1 cellular context compared by ENCODE assay signal in the genomic region with DNA sequence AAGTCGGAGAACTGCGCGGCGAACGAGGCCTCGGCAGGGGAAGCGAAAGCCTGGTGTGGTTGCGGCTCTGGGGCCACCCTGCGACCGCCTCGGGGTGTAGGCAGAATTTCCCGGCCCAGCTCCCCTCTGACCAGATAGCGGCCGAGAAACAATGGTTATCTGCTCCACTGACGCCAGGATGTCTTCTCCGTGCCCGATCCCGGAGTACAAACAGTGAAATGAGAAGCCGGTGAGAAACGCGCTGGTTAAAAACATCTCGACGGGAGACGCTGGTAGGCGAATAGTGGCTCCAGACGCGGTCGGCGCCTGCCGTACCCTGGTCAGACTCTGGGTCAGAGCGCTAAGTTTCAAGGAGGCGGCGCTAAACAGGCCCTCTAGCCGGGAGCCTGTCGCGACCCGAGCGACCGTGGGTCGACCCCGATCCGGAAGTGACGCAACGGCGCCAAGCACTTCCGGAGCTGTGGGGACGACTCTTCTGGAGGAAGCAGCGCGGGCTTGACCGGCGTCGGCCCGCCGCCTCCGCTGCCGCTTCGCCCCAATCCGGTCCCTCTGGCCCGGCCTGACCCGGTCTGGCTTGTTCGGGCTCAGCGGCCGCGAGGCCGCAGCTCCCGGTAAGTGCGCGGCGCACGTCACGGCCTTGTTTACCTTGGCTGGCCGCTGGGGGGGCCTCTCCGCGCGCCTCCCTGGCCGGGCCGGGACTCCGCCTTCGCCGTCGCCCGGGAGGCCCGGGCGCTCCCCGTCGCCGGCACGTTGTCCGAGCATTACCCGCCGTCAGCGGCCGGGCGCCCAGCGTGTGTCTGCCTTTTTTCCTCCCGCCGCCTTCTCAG.
TF ChIP-seq lines count a peak whose summit lies in the region.

TSS of gene ARIH2 (plus strand) at position 455 of the 827 bp plus-strand sequence. CDS start 8,717 bp downstream, outside the sequence.

TF ChIP-seq in HepG2, 621 proteins besides CTCF, POLR2A, EP300 and RAD21 (continued from another document and continues in another):
- TF ChIP-seq IRF2 (CRISPR knock-in tag; IDR thresholded peaks at IDR 0.05) (no peak), TBX2 (CRISPR knock-in tag; IDR thresholded peaks at IDR 0.05; ENCODE audit: borderline replicate concordance) (peak; percentile 75), RBAK (CRISPR knock-in tag; IDR thresholded peaks at IDR 0.05) (no peak), FOXK2 (IDR thresholded peaks at IDR 0.05) (no peak; the same call in 1 of the 2 replicates), YEATS4 (CRISPR knock-in tag; IDR thresholded peaks at IDR 0.05; ENCODE audit: borderline replicate concordance) (peak; percentile 51), ZNF772 (CRISPR knock-in tag; IDR thresholded peaks at IDR 0.05) (peak; percentile 41), IRF9 (CRISPR knock-in tag; IDR thresholded peaks at IDR 0.05; ENCODE audit: borderline replicate concordance) (0 out of 2 replicates have a peak, but pooled peaks have one; percentile 35), SMYD3 (CRISPR knock-in tag; IDR thresholded peaks at IDR 0.05) (0 out of 2 replicates have a peak, but pooled peaks have one; percentile 65), ZNF839 (CRISPR knock-in tag; IDR thresholded peaks at IDR 0.05; ENCODE audit: borderline replicate concordance) (no peak), THAP11 (CRISPR knock-in tag; IDR thresholded peaks at IDR 0.05) (peak; percentile 86), CREM (IDR thresholded peaks at IDR 0.05) (peak; percentile 85), CREM (CRISPR knock-in tag; IDR thresholded peaks at IDR 0.05) (0 out of 2 replicates have a peak, but pooled peaks have one; percentile 39), FOXC1 (CRISPR knock-in tag; IDR thresholded peaks at IDR 0.05; ENCODE audit: borderline replicate concordance) (peak; percentile 44), ZNF572 (CRISPR knock-in tag; IDR thresholded peaks at IDR 0.05) (no peak), GATA4 (IDR thresholded peaks at IDR 0.05; ENCODE audit: borderline replicate concordance, low read depth) (0 out of 2 replicates have a peak, but pooled peaks have one; percentile 27), ZNF326 (CRISPR knock-in tag; IDR thresholded peaks at IDR 0.05; ENCODE audit: borderline replicate concordance) (no peak), KDM5B (CRISPR knock-in tag; IDR thresholded peaks at IDR 0.05; ENCODE audit: borderline replicate concordance) (peak; percentile 50; the same call in 1 of the 2 replicates), MTF1 (CRISPR knock-in tag; IDR thresholded peaks at IDR 0.05) (0 out of 2 replicates have a peak, but pooled peaks have one; percentile 13), STAG1 (CRISPR knock-in tag; IDR thresholded peaks at IDR 0.05) (peak; percentile 42), KMT2A (CRISPR knock-in tag; IDR thresholded peaks at IDR 0.05) (peak; percentile 57; the same call in 1 of the 2 replicates), ZNF34 (CRISPR knock-in tag; IDR thresholded peaks at IDR 0.05; ENCODE audit: borderline replicate concordance) (0 out of 2 replicates have a peak, but pooled peaks have one; percentile 18), KLF6 (CRISPR knock-in tag; IDR thresholded peaks at IDR 0.05) (peak; percentile 72; the same call in 1 of the 2 replicates), ZFP90 (CRISPR knock-in tag; IDR thresholded peaks at IDR 0.05; ENCODE audit: borderline replicate concordance) (peak; percentile 79), GATAD2A (CRISPR knock-in tag; IDR thresholded peaks at IDR 0.05) (peak; percentile 49; the same call in 1 of the 2 replicates), ARID5B (CRISPR knock-in tag; IDR thresholded peaks at IDR 0.05) (peak; percentile 53), ZNF331 (CRISPR knock-in tag; IDR thresholded peaks at IDR 0.05) (peak; percentile 61), MXI1 (IDR thresholded peaks at IDR 0.05; ENCODE audit: borderline replicate concordance, low read depth, low read length) (peak; percentile 64; the same call in 1 of the 3 replicates), POLR2G (IDR thresholded peaks at IDR 0.05; ENCODE audit: low read depth, low read length) (peak; percentile 94), ZNF441 (CRISPR knock-in tag; IDR thresholded peaks at IDR 0.05; ENCODE audit: borderline replicate concordance) (0 out of 2 replicates have a peak, but pooled peaks have one; percentile 27), TRIM24 (CRISPR knock-in tag; IDR thresholded peaks at IDR 0.05) (no peak), ZBTB14 (CRISPR knock-in tag; IDR thresholded peaks at IDR 0.05) (peak; percentile 47; the same call in 1 of the 2 replicates), WIZ (CRISPR knock-in tag; IDR thresholded peaks at IDR 0.05) (peak; percentile 50; the same call in 1 of the 2 replicates), U2AF1 (optimal IDR thresholded peaks at IDR 0.05; ENCODE audit: low read depth, low read length) (no peak), ZBTB7B (CRISPR knock-in tag; IDR thresholded peaks at IDR 0.05) (no peak), NR1H2 (CRISPR knock-in tag; IDR thresholded peaks at IDR 0.05; ENCODE audit: borderline replicate concordance, low read depth) (no peak), NCOA1 (CRISPR knock-in tag; IDR thresholded peaks at IDR 0.05) (0 out of 2 replicates have a peak, but pooled peaks have one; percentile 27), HDAC2 (CRISPR knock-in tag; IDR thresholded peaks at IDR 0.05) (peak; percentile 77), KLF11 (CRISPR knock-in tag; IDR thresholded peaks at IDR 0.05) (peak; percentile 46; the same call in 1 of the 2 replicates), HCFC1 (IDR thresholded peaks at IDR 0.05; ENCODE audit: low read depth, low read length) (peak; percentile 48; the same call in 1 of the 2 replicates), NR2F1 (CRISPR knock-in tag; IDR thresholded peaks at IDR 0.05) (peak in 1 of 2 experiments; percentile 65; a peak in 1 of 4 replicates), ZNF768 (CRISPR knock-in tag; IDR thresholded peaks at IDR 0.05) (peak; percentile 6; the same call in 1 of the 2 replicates), SMAD9 (CRISPR knock-in tag; IDR thresholded peaks at IDR 0.05) (no peak)
- TF ChIP-seq, protein P1, sequence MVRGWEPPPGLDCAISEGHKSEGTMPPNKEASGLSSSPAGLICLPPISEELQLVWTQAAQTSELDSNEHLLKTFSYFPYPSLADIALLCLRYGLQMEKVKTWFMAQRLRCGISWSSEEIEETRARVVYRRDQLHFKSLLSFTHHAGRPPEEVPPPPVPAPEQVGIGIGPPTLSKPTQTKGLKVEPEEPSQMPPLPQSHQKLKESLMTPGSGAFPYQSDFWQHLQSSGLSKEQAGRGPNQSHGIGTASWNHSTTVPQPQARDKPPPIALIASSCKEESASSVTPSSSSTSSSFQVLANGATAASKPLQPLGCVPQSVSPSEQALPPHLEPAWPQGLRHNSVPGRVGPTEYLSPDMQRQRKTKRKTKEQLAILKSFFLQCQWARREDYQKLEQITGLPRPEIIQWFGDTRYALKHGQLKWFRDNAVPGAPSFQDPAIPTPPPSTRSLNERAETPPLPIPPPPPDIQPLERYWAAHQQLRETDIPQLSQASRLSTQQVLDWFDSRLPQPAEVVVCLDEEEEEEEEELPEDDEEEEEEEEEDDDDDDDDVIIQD (CRISPR knock-in tag; IDR thresholded peaks at IDR 0.05; ENCODE audit: low read depth) = no peak
- TF ChIP-seq, protein P2, sequence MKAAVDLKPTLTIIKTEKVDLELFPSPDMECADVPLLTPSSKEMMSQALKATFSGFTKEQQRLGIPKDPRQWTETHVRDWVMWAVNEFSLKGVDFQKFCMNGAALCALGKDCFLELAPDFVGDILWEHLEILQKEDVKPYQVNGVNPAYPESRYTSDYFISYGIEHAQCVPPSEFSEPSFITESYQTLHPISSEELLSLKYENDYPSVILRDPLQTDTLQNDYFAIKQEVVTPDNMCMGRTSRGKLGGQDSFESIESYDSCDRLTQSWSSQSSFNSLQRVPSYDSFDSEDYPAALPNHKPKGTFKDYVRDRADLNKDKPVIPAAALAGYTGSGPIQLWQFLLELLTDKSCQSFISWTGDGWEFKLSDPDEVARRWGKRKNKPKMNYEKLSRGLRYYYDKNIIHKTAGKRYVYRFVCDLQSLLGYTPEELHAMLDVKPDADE (CRISPR knock-in tag; IDR thresholded peaks at IDR 0.05) = no peak
- TF ChIP-seq, protein P3, sequence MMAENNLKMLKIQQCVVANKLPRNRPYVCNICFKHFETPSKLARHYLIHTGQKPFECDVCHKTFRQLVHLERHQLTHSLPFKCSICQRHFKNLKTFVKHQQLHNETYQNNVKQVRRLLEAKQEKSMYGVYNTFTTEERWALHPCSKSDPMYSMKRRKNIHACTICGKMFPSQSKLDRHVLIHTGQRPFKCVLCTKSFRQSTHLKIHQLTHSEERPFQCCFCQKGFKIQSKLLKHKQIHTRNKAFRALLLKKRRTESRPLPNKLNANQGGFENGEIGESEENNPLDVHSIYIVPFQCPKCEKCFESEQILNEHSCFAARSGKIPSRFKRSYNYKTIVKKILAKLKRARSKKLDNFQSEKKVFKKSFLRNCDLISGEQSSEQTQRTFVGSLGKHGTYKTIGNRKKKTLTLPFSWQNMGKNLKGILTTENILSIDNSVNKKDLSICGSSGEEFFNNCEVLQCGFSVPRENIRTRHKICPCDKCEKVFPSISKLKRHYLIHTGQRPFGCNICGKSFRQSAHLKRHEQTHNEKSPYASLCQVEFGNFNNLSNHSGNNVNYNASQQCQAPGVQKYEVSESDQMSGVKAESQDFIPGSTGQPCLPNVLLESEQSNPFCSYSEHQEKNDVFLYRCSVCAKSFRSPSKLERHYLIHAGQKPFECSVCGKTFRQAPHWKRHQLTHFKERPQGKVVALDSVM (CRISPR knock-in tag; IDR thresholded peaks at IDR 0.05) = peak; percentile 26; the same call in 1 of the 2 replicates
- TF ChIP-seq, protein P4, sequence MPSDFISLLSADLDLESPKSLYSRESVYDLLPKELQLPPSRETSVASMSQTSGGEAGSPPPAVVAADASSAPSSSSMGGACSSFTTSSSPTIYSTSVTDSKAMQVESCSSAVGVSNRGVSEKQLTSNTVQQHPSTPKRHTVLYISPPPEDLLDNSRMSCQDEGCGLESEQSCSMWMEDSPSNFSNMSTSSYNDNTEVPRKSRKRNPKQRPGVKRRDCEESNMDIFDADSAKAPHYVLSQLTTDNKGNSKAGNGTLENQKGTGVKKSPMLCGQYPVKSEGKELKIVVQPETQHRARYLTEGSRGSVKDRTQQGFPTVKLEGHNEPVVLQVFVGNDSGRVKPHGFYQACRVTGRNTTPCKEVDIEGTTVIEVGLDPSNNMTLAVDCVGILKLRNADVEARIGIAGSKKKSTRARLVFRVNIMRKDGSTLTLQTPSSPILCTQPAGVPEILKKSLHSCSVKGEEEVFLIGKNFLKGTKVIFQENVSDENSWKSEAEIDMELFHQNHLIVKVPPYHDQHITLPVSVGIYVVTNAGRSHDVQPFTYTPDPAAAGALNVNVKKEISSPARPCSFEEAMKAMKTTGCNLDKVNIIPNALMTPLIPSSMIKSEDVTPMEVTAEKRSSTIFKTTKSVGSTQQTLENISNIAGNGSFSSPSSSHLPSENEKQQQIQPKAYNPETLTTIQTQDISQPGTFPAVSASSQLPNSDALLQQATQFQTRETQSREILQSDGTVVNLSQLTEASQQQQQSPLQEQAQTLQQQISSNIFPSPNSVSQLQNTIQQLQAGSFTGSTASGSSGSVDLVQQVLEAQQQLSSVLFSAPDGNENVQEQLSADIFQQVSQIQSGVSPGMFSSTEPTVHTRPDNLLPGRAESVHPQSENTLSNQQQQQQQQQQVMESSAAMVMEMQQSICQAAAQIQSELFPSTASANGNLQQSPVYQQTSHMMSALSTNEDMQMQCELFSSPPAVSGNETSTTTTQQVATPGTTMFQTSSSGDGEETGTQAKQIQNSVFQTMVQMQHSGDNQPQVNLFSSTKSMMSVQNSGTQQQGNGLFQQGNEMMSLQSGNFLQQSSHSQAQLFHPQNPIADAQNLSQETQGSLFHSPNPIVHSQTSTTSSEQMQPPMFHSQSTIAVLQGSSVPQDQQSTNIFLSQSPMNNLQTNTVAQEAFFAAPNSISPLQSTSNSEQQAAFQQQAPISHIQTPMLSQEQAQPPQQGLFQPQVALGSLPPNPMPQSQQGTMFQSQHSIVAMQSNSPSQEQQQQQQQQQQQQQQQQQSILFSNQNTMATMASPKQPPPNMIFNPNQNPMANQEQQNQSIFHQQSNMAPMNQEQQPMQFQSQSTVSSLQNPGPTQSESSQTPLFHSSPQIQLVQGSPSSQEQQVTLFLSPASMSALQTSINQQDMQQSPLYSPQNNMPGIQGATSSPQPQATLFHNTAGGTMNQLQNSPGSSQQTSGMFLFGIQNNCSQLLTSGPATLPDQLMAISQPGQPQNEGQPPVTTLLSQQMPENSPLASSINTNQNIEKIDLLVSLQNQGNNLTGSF (CRISPR knock-in tag; IDR thresholded peaks at IDR 0.05) = no peak; the same call in 1 of the 2 replicates
